8 cellular contexts compared by ENCODE assay signal in genomic region chr3:196317702-196318467, GRCh38. TPM values are rescaled to one million over a fixed set of nuclear protein-coding genes. Genes with fewer than 3 reads are reported as not detected.
A peak's percentile ranks its signal among the peaks of the same experiment; 100 is the strongest.
DNase-seq lines count a peak whose midpoint lies in the region; ATAC-seq and TF ChIP-seq lines count a peak whose summit lies in the region.

TSS of gene DYNLT2B (minus strand) at chr3:196318240. CDS start at chr3:196318152, 88 bp downstream.

- intact Hi-C loops in left colon (cut with DNase I, micrococcal nuclease): no loop called here

- DNase-seq in AML-193 (lab: John Stamatoyannopoulos, UW): peak; percentile 97
- peak; percentile 56 for DNase-seq in NCI-H460 (ENCODE audit: extremely low read depth, low read depth)
- DNase-seq in activated CD4-positive, alpha-beta T cell treated with anti-CD3 and anti-CD28 coated beads for 24 hours (ENCODE audit: low read depth in 2 of 2): peak; percentile 73 to 78
- peak; percentile 92 for DNase-seq in choroid plexus epithelial cell (ENCODE audit: low read depth)
- DNase-seq in left colon: peak; percentile 87 to 91
- DNase-seq in stimulated activated CD4-positive, alpha-beta T cell treated with anti-CD3 and anti-CD28 coated beads, Interleukin-1b, Interleukin-23, amount 100 ng/mL, for 4 hours (ENCODE audit: low read depth in 2 of 2): peak; percentile 70 to 81

- peak within 1 kb of the TSS; percentile 94 for H3K4me3 ChIP-seq in choroid plexus epithelial cell (ENCODE audit: low read depth, low read length)

- peak; percentile 80 for ATAC-seq in GM19043 (IDR thresholded peaks at IDR 0.05; ENCODE audit: low read depth, unreplicated experiment)
- peak; percentile 84 for ATAC-seq in HG03354 (IDR thresholded peaks at IDR 0.05; ENCODE audit: poor library complexity, severe bottlenecking, unreplicated experiment)
- peak; percentile 98 for ATAC-seq in left colon

- TF ChIP-seq CTCF in choroid plexus epithelial cell (conservative IDR thresholded peaks at IDR 0.05; ENCODE audit: low read depth, low read length): no peak

RNA-seq across cellular contexts. Expression of gene DYNLT2B, which starts in this region (rescaled TPM):
- total RNA-seq in NCI-H460 (2014; rRNA removed; shearing (Covaris generic)): 5.9 and 6.9 TPM in 2 replicates
- polyA plus RNA-seq in NCI-H460 (2014; cell fraction: nucleus; rRNA removed): 0.46 and 1.4 TPM in 2 replicates
- total RNA-seq in left colon: 1 to 10 TPM; 1.7 to 2.2 TPM

Comparison
In these comparisons a context has a peak if more than half of its experiments do, and no peak if none do; other contexts are left out.
1. Peak in every context shown above with its lines: DNase-seq, ATAC-seq and H3K4me3 ChIP-seq.